8 cellular contexts compared by ENCODE assay signal in genomic region chr15:72116680-72117447, GRCh38. TPM values are rescaled to one million over a fixed set of nuclear protein-coding genes. Genes with fewer than 3 reads are reported as not detected.
DNase-seq lines count a peak whose midpoint lies in the region; ATAC-seq, FAIRE-seq and TF ChIP-seq lines count a peak whose summit lies in the region.

No MANE protein-coding gene starts in this region.

- H3K27ac Mint-ChIP-seq in activated naive CD4-positive, alpha-beta T cell treated with anti-CD3 and anti-CD28 coated beads, Interleukin-2, amount 10 ng/mL, durations not matched to agents 7 days and 5 days, result peak overlapping the region; percentile 87
- peak overlapping the region; percentile 88 for H3K27ac Mint-ChIP-seq in activated CD8-positive, alpha-beta T cell treated with anti-CD3 and anti-CD28 coated beads, Interleukin-2, amount 10 ng/mL, durations not matched to agents 7 days and 5 days
- H3K27ac Mint-ChIP-seq in nephron progenitor cell, result peak overlapping the region; percentile 93

- CTCF ChIA-PET in activated naive CD4-positive, alpha-beta T cell treated with anti-CD3 and anti-CD28 coated beads, Interleukin-2, amount 10 ng/mL, durations not matched to agents 7 days and 5 days (lab: Charles Lee), result no interaction called here
- CTCF ChIA-PET in activated CD8-positive, alpha-beta T cell treated with anti-CD3 and anti-CD28 coated beads, Interleukin-2, amount 10 ng/mL, durations not matched to agents 7 days and 5 days (lab: Charles Lee), result interaction anchor here (1.5 kb wide), 1 partner anchor 39 kb away, joined by 3 read pairs; no protein-coding TSS in a partner anchor

- peak; percentile 0 for ATAC-seq in activated CD8-positive, alpha-beta T cell treated with anti-CD3 and anti-CD28 coated beads, Interleukin-2, amount 10 ng/mL, durations not matched to agents 7 days and 5 days

- H3K4me1 Mint-ChIP-seq in activated naive CD4-positive, alpha-beta T cell treated with anti-CD3 and anti-CD28 coated beads, Interleukin-2, amount 10 ng/mL, durations not matched to agents 7 days and 5 days, result peaks cover 29% of the 10 kb centered on the region
- peaks cover 28% of the 10 kb centered on the region for H3K4me1 Mint-ChIP-seq in activated CD8-positive, alpha-beta T cell treated with anti-CD3 and anti-CD28 coated beads, Interleukin-2, amount 10 ng/mL, durations not matched to agents 7 days and 5 days (ENCODE audit: low read depth)
- peaks cover 54% of the 10 kb centered on the region for H3K4me1 Mint-ChIP-seq in nephron progenitor cell

- POLR2A ChIA-PET in activated CD8-positive, alpha-beta T cell treated with anti-CD3 and anti-CD28 coated beads, Interleukin-2, amount 10 ng/mL, durations not matched to agents 7 days and 5 days (lab: Charles Lee), result interaction anchor here (0.9 kb wide), 1 partner anchor 36 kb away, joined by 3 read pairs; no protein-coding TSS in a partner anchor

- H3K36me3 Mint-ChIP-seq in activated naive CD4-positive, alpha-beta T cell treated with anti-CD3 and anti-CD28 coated beads, Interleukin-2, amount 10 ng/mL, durations not matched to agents 7 days and 5 days, result no peaks in the 10 kb centered on the region
- H3K36me3 Mint-ChIP-seq in activated CD8-positive, alpha-beta T cell treated with anti-CD3 and anti-CD28 coated beads, Interleukin-2, amount 10 ng/mL, durations not matched to agents 7 days and 5 days (ENCODE audit: low read depth), result no peaks in the 10 kb centered on the region
- H3K36me3 Mint-ChIP-seq in nephron progenitor cell (ENCODE audit: low read depth), result no peaks in the 10 kb centered on the region

- no peak for TF ChIP-seq CTCF in fibroblast of pulmonary artery (IDR thresholded peaks at IDR 0.05; ENCODE audit: low read length, missing control alignments)
- no peak for TF ChIP-seq CTCF in nephron progenitor cell (IDR thresholded peaks at IDR 0.05)

- peak; percentile 21 for DNase-seq in activated naive CD4-positive, alpha-beta T cell treated with anti-CD3 and anti-CD28 coated beads, Interleukin-2, amount 10 ng/mL, durations not matched to agents 7 days and 5 days
- no peak for DNase-seq in activated naive CD4-positive, alpha-beta T cell treated with anti-CD3 and anti-CD28 coated beads, Interleukin-2, amount 50 U/mL, for 16 hours
- peak; percentile 35 for DNase-seq in HTR-8/SVneo (ENCODE audit: insufficient read length, low spot score)
- peak; percentile 49 for DNase-seq in activated CD8-positive, alpha-beta T cell treated with anti-CD3 and anti-CD28 coated beads, Interleukin-2, amount 10 ng/mL, durations not matched to agents 7 days and 5 days
- DNase-seq in fibroblast of pulmonary artery (ENCODE audit: low read depth), result peak; percentile 27
- DNase-seq in nephron progenitor cell, result no peak
- no peak for DNase-seq in DMS153 (lab: John Stamatoyannopoulos, UW)
- no peak for DNase-seq in ecto neural progenitor cell (ENCODE audit: low spot score)

- peak; percentile 55 for FAIRE-seq in HTR-8/SVneo (lab: Jason Lieb, UNC)

- H3K27me3 Mint-ChIP-seq in activated naive CD4-positive, alpha-beta T cell treated with anti-CD3 and anti-CD28 coated beads, Interleukin-2, amount 10 ng/mL, durations not matched to agents 7 days and 5 days, result peaks cover 13% of the 10 kb centered on the region
- H3K27me3 Mint-ChIP-seq in activated CD8-positive, alpha-beta T cell treated with anti-CD3 and anti-CD28 coated beads, Interleukin-2, amount 10 ng/mL, durations not matched to agents 7 days and 5 days (ENCODE audit: low read depth), result peaks cover 4% of the 10 kb centered on the region
- H3K27me3 Mint-ChIP-seq in nephron progenitor cell (ENCODE audit: low read depth, poor library complexity), result peaks cover 7% of the 10 kb centered on the region

- H3K4me3 ChIP-seq in fibroblast of pulmonary artery (replicated peaks; ENCODE audit: low read depth, low read length), result peak overlapping the region; percentile 80

- H3K9me3 Mint-ChIP-seq in activated naive CD4-positive, alpha-beta T cell treated with anti-CD3 and anti-CD28 coated beads, Interleukin-2, amount 10 ng/mL, durations not matched to agents 7 days and 5 days, result no peaks in the 10 kb centered on the region
- no peaks in the 10 kb centered on the region for H3K9me3 Mint-ChIP-seq in activated CD8-positive, alpha-beta T cell treated with anti-CD3 and anti-CD28 coated beads, Interleukin-2, amount 10 ng/mL, durations not matched to agents 7 days and 5 days (ENCODE audit: insufficient read depth)
- no peaks in the 10 kb centered on the region for H3K9me3 Mint-ChIP-seq in nephron progenitor cell

- peak overlapping the region; percentile 87 for H3K4me3 Mint-ChIP-seq in activated naive CD4-positive, alpha-beta T cell treated with anti-CD3 and anti-CD28 coated beads, Interleukin-2, amount 10 ng/mL, durations not matched to agents 7 days and 5 days
- H3K4me3 Mint-ChIP-seq in activated CD8-positive, alpha-beta T cell treated with anti-CD3 and anti-CD28 coated beads, Interleukin-2, amount 10 ng/mL, durations not matched to agents 7 days and 5 days, result peak overlapping the region; percentile 95
- peak overlapping the region; percentile 97 for H3K4me3 Mint-ChIP-seq in nephron progenitor cell

RNA-seq across cellular contexts. Expression of gene MYO9A, which starts 1.1 kb away (rescaled TPM):
- 10 to 100 TPM; 19.0 to 21.3 TPM for total RNA-seq in activated CD8-positive, alpha-beta T cell treated with anti-CD3 and anti-CD28 coated beads, Interleukin-2, amount 10 ng/mL, durations not matched to agents 7 days and 5 days

RNA-seq across cellular contexts. Expression of gene SENP8, which starts 1.3 kb away (rescaled TPM):
- 1 to 10 TPM; 1.3 to 1.6 TPM for total RNA-seq in activated CD8-positive, alpha-beta T cell treated with anti-CD3 and anti-CD28 coated beads, Interleukin-2, amount 10 ng/mL, durations not matched to agents 7 days and 5 days

Comparison
In these comparisons a context has a peak if more than half of its experiments do, and no peak if none do; other contexts are left out.
1. DNase-seq: peak in activated naive CD4-positive, alpha-beta T cell treated with anti-CD3 and anti-CD28 coated beads, Interleukin-2, amount 10 ng/mL, durations not matched to agents 7 days and 5 days (single experiment), HTR-8/SVneo (single experiment), activated CD8-positive, alpha-beta T cell treated with anti-CD3 and anti-CD28 coated beads, Interleukin-2, amount 10 ng/mL, durations not matched to agents 7 days and 5 days (single experiment) and fibroblast of pulmonary artery (single experiment); none in activated naive CD4-positive, alpha-beta T cell treated with anti-CD3 and anti-CD28 coated beads, Interleukin-2, amount 50 U/mL, for 16 hours (single experiment), nephron progenitor cell (single experiment), DMS153 (single experiment) and ecto neural progenitor cell (single experiment).
2. Peak in every context shown above with its lines, with median percentiles within 50 percentile points of each other: H3K27ac Mint-ChIP-seq and H3K4me3 Mint-ChIP-seq.